Comparison of ENCODE assay signal across 16 cellular contexts in the genomic region with DNA sequence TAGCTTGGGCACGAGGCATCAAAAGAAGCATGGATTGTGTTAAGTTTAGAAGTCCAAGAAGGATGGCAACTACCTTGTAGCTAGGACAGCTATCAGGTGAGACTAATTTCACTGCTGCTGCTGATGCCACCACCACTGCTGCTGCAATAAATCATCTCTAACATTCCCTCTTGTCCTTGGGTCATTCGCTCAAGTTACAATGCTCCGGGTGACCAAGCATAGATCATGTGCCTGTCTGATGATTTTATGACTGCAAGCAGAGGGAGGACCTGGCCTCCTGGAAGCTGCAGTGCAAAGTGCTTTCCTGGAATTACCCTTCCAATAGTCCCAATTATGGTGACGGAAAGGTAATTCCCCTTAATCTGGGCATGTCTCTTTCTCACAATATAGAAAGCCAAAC.
"Had no signal": no experiment of that assay in that cellular context is flagged by ENCODE, and none has a peak within 500 bp of the region (broad histone marks: within the 10 kb centered on the region; RNA-seq: fewer than 3 reads in every experiment).

No MANE protein-coding gene starts in this region.

- H3K4me3 Mint-ChIP-seq: activated naive CD8-positive, alpha-beta T cell treated with anti-CD3 and anti-CD28 coated beads, Interleukin-2, amount 10 ng/mL, durations not matched to agents 7 days and 5 days; naive B cell; stimulated activated effector memory CD8-positive, alpha-beta T cell treated with anti-CD3 and anti-CD28 coated beads, Interleukin-12 subunit alpha, Interleukin-12 subunit beta, amount 100 ng/mL, for 72 hours had no signal

- H3K27ac Mint-ChIP-seq: activated naive CD8-positive, alpha-beta T cell treated with anti-CD3 and anti-CD28 coated beads, Interleukin-2, amount 10 ng/mL, durations not matched to agents 7 days and 5 days; stimulated activated effector memory CD8-positive, alpha-beta T cell treated with anti-CD3 and anti-CD28 coated beads, Interleukin-12 subunit alpha, Interleukin-12 subunit beta, amount 100 ng/mL, for 72 hours had no signal

- H3K4me1 ChIP-seq: testis, upper lobe of right lung had no signal

- DNase-seq: activated CD4-positive, alpha-beta T cell treated with anti-CD3 and anti-CD28 coated beads for 1 hour; activated CD4-positive, alpha-beta T cell treated with anti-CD3 and anti-CD28 coated beads, Interleukin-2, amount 50 U/mL, for 4 hours; activated naive CD8-positive, alpha-beta T cell treated with anti-CD3 and anti-CD28 coated beads, Interleukin-2, amount 10 ng/mL, durations not matched to agents 7 days and 5 days; amygdala; hippocampal formation; left ventricle myocardium superior; naive B cell; stimulated activated CD4-positive, alpha-beta T cell treated with anti-CD3 and anti-CD28 coated beads, Interleukin-4, amount 100 ng/mL, for 24 hours; SW 1271; T-helper 2 cell; testis; upper lobe of right lung had no signal

- ATAC-seq: left ventricle myocardium superior; sciatic nerve; stimulated activated effector memory CD8-positive, alpha-beta T cell treated with anti-CD3 and anti-CD28 coated beads, Interleukin-12 subunit alpha, Interleukin-12 subunit beta, amount 100 ng/mL, for 72 hours; upper lobe of right lung had no signal

- H3K27ac ChIP-seq: testis, upper lobe of right lung, VCaP had no signal

- H3K36me3 ChIP-seq: upper lobe of right lung had no signal

- H3K36me3 Mint-ChIP-seq: activated naive CD8-positive, alpha-beta T cell treated with anti-CD3 and anti-CD28 coated beads, Interleukin-2, amount 10 ng/mL, durations not matched to agents 7 days and 5 days; naive B cell; stimulated activated effector memory CD8-positive, alpha-beta T cell treated with anti-CD3 and anti-CD28 coated beads, Interleukin-12 subunit alpha, Interleukin-12 subunit beta, amount 100 ng/mL, for 72 hours had no signal

- H3K4me3 ChIP-seq: testis, upper lobe of right lung had no signal

- FAIRE-seq: keratinocyte had no signal

- H3K4me1 Mint-ChIP-seq: activated naive CD8-positive, alpha-beta T cell treated with anti-CD3 and anti-CD28 coated beads, Interleukin-2, amount 10 ng/mL, durations not matched to agents 7 days and 5 days; naive B cell; stimulated activated effector memory CD8-positive, alpha-beta T cell treated with anti-CD3 and anti-CD28 coated beads, Interleukin-12 subunit alpha, Interleukin-12 subunit beta, amount 100 ng/mL, for 72 hours had no signal

- H3K9me3 ChIP-seq: testis had no signal

- H3K27me3 Mint-ChIP-seq: activated naive CD8-positive, alpha-beta T cell treated with anti-CD3 and anti-CD28 coated beads, Interleukin-2, amount 10 ng/mL, durations not matched to agents 7 days and 5 days; naive B cell had no signal

- H3K27me3 ChIP-seq: testis, upper lobe of right lung had no signal
